Comparison of ENCODE assay signal across 8 cellular contexts in the genomic region with DNA sequence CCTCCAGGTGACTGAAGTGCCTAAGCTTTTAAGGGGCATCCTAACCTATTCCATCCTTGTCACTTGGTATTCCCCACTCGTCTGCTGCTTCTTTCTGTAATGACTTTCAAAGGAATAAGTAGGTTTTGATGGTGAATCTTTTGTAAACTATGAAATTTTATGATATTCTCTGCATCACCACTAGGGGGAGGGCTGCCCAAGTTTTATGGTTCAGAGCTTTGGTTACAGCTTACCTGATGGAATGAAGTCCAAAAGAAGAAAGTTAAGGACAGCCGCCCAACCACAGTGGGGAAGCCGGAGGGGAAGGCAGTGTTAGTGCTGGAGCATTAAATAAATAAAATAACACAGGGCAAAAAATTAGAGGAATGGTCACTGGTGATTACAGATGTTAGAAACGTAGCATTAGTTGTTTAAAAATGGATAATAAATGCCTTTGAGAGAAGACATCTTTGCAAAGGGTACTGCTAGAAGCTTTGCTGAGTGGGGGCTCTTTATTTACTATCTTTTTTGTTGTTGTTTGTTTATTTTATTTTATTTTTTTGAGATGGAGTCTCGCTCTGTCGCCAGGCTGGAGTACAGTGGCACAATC.
DNase-seq lines count a peak whose midpoint lies in the region; ATAC-seq, FAIRE-seq and TF ChIP-seq lines count a peak whose summit lies in the region.

No MANE protein-coding gene starts in this region.

- no peaks in the 10 kb centered on the region for H4K20me1 ChIP-seq in smooth muscle cell (ENCODE audit: low read depth)

- DNase-seq in BE2C = peak; percentile 19
- peak; percentile 8 for DNase-seq in GM12891 (ENCODE audit: insufficient read length, low spot score)
- peak; percentile 17 for DNase-seq in M059J (ENCODE audit: low read depth)
- DNase-seq in germinal center (ENCODE audit: low spot score) = peak; percentile 11
- DNase-seq in smooth muscle cell (lab: John Stamatoyannopoulos, UW; ENCODE audit: unreplicated experiment) = peak; percentile 0

- 68% methylated on average over 6 of the region's 6 CpGs for WGBS in smooth muscle cell (ENCODE audit: low lambda C conversion rate)

- H3K4me1 ChIP-seq in BE2C (no peaks in the 10 kb centered on the region), smooth muscle cell (ENCODE audit: low read depth) (peaks cover 6% of the 10 kb centered on the region)

- TF ChIP-seq POLR2A in GM12891 (IDR thresholded peaks at IDR 0.05; ENCODE audit: low read depth, low read length) = no peak

- no peak overlapping the region for H3K4me3 ChIP-seq in BE2C (ENCODE audit: low read depth, low read length)
- H3K4me3 ChIP-seq in WI38 (ENCODE audit: low read depth, low read length) = no peak overlapping the region
- no peak overlapping the region for H3K4me3 ChIP-seq in smooth muscle cell

- no peak for FAIRE-seq in GM12891 (lab: Jason Lieb, UNC)

- H3K36me3 ChIP-seq in BE2C (no peaks in the 10 kb centered on the region), smooth muscle cell (ENCODE audit: low read depth) (no peaks in the 10 kb centered on the region)

- no peak overlapping the region for H3K9ac ChIP-seq in smooth muscle cell (ENCODE audit: low read depth)

- H3K27ac ChIP-seq in smooth muscle cell (ENCODE audit: low read depth) = no peak overlapping the region

- H3K4me2 ChIP-seq in smooth muscle cell = no peak overlapping the region

- no peak overlapping the region for H2AFZ ChIP-seq in smooth muscle cell (ENCODE audit: low read depth)

- H3K9me3 ChIP-seq in BE2C = no peaks in the 10 kb centered on the region
- no peaks in the 10 kb centered on the region for H3K9me3 ChIP-seq in smooth muscle cell (replicated peaks; ENCODE audit: low read depth)

- no peaks in the 10 kb centered on the region for H3F3A ChIP-seq in smooth muscle cell (ENCODE audit: low read depth)

- peak; percentile 76 for TF ChIP-seq CTCF in BE2C (IDR thresholded peaks at IDR 0.05; ENCODE audit: low read depth, low read length)
- TF ChIP-seq CTCF in WI38 (IDR thresholded peaks at IDR 0.05; ENCODE audit: low read depth, low read length) = peak; percentile 36; the same call in 1 of the 2 replicates
- TF ChIP-seq CTCF in smooth muscle cell (IDR thresholded peaks at IDR 0.05; ENCODE audit: borderline replicate concordance, insufficient read depth, poor library complexity, severe bottlenecking) = peak; percentile 85

- H3K79me2 ChIP-seq in smooth muscle cell (ENCODE audit: low read depth) = no peaks in the 10 kb centered on the region

- ATAC-seq in GM19328 (IDR thresholded peaks at IDR 0.05; ENCODE audit: unreplicated experiment) (no peak), GM19455 (IDR thresholded peaks at IDR 0.05; ENCODE audit: unreplicated experiment) (no peak)

- no peaks in the 10 kb centered on the region; the same call in 1 of the 2 replicates for H3K27me3 ChIP-seq in BE2C
- peaks cover 3% of the 10 kb centered on the region for H3K27me3 ChIP-seq in smooth muscle cell (ENCODE audit: low read depth)

TF ChIP-seq in GM12891, 5 proteins besides CTCF, POLR2A, EP300 and RAD21:
- no peak for TF ChIP-seq TAF1 (IDR thresholded peaks at IDR 0.05; ENCODE audit: low read depth, low read length)
- no peak for TF ChIP-seq PAX5 (IDR thresholded peaks at IDR 0.05; ENCODE audit: insufficient read depth, low read length, severe bottlenecking)
- no peak for TF ChIP-seq POU2F2 (IDR thresholded peaks at IDR 0.05; ENCODE audit: low read depth, low read length)
- no peak for TF ChIP-seq POLR2AphosphoS5 (IDR thresholded peaks at IDR 0.05; ENCODE audit: low read depth, low read length)
- TF ChIP-seq SPI1 (IDR thresholded peaks at IDR 0.05; ENCODE audit: low read depth, low read length) = no peak
